8 cellular contexts compared by ENCODE assay signal in the genomic region with DNA sequence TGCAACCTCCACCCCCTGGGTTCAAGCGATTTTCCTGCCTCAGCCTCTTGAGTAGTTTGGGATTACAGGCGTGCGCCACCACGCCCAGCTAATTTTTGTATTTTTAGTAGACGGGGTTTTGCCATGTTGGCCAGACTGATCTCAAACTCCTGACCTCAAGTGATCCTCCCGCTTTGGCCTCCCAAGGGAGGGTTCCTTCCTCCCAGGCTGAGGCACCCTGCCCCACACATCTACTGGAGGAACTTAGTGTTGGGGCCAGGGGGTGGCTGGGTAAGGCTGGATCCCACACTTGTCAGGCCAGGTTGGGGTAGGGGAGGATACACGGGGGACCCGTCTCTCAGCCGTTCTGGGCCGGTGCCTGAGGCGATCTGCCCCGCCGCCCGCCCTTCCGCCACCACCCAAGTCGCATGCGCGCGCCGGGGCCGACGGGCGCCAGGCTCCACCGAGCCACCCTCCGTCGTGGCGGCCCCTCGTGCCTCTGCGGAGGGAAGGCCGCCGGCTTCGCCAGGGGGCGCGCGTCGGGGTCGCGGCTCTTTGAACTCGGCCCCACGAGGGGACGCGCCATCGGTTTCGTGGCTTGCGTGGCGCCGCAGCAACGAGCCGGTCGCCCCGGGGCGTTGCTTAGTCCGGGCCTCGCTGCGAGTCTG. TPM values are rescaled to one million over a fixed set of nuclear protein-coding genes. Genes with fewer than 3 reads are reported as not detected.
A peak's percentile ranks its signal among the peaks of the same experiment; 100 is the strongest.
DNase-seq lines count a peak whose midpoint lies in the region; ATAC-seq and TF ChIP-seq lines count a peak whose summit lies in the region.

No MANE protein-coding gene starts in this region.

- TF ChIP-seq CTCF in GM20000 (IDR thresholded peaks at IDR 0.05; ENCODE audit: extremely low read depth, missing control alignments) (peak; percentile 44), endothelial cell (IDR thresholded peaks at IDR 0.05; ENCODE audit: unreplicated experiment) (no peak)

- peak; percentile 52 to 73 for DNase-seq in NCI-H524 (lab: John Stamatoyannopoulos, UW)
- DNase-seq in NCI-H524 treated with DMSO at 0.1 percent for 48 hours (lab: John Stamatoyannopoulos, UW): no peak
- peak; percentile 87 for DNase-seq in GM20000 (ENCODE audit: low spot score)
- DNase-seq in T-helper 9 cell: peak; percentile 64
- peak; percentile 49 for DNase-seq in endothelial cell (ENCODE audit: low spot score)
- DNase-seq in aorta: peak; percentile 72 to 88

- H3K4me1 Mint-ChIP-seq in endothelial cell (ENCODE audit: unreplicated experiment): peaks cover 5% of the 10 kb centered on the region

- H3K4me3 ChIP-seq in muscle layer of duodenum (ENCODE audit: low read depth in 1 of 2, low read length in 2 of 2): peak overlapping the region; percentile 42 to 71
- peak overlapping the region; percentile 20 to 67 for H3K4me3 ChIP-seq in aorta (ENCODE audit: low read length in 2 of 2)

- ATAC-seq in HG03571 (IDR thresholded peaks at IDR 0.05; ENCODE audit: unreplicated experiment): peak; percentile 22
- peak; percentile 64 for ATAC-seq in aorta (ENCODE audit: low FRiP score)

- H3K9me3 Mint-ChIP-seq in endothelial cell (ENCODE audit: unreplicated experiment): no peaks in the 10 kb centered on the region

- intact Hi-C loops in aorta (cut with DNase I): loop anchor here in 1 of 2 donors (1.0 to 5.0 kb wide), 4 partner anchors 23 to 135 kb away; a partner anchor contains a TSS

- H3K27ac Mint-ChIP-seq in endothelial cell (ENCODE audit: unreplicated experiment): no peak overlapping the region

- H3K9me3 ChIP-seq in muscle layer of duodenum (ENCODE audit: control insufficient read depth in 1 of 2, low read length in 2 of 2): no peaks in the 10 kb centered on the region
- no peaks in the 10 kb centered on the region for H3K9me3 ChIP-seq in aorta (ENCODE audit: control insufficient read depth, low read length)

- H3K27me3 ChIP-seq in muscle layer of duodenum (ENCODE audit: low read depth, low read length) (no peaks in the 10 kb centered on the region), aorta (ENCODE audit: control insufficient read depth in 1 of 2, insufficient read depth in 2 of 2, low read length in 1 of 2) (no peaks in the 10 kb centered on the region)

- peak overlapping the region; percentile 76 for H3K4me3 Mint-ChIP-seq in endothelial cell (ENCODE audit: unreplicated experiment)

- no peaks in the 10 kb centered on the region for H3K36me3 Mint-ChIP-seq in endothelial cell (ENCODE audit: low read depth, unreplicated experiment)

- WGBS in aorta, 2 donors: 4 to 5% methylated on average over 51 to 55 of the region's 55 CpGs

- H3K4me1 ChIP-seq in muscle layer of duodenum (ENCODE audit: control insufficient read depth in 1 of 2, insufficient read depth in 2 of 2, low read length in 2 of 2) (peaks cover 8 to 9% of the 10 kb centered on the region in 2 donors), aorta (ENCODE audit: control insufficient read depth in 1 of 2, insufficient read depth in 2 of 2, low read length in 2 of 2) (no peaks in the 10 kb centered on the region)

- peaks cover 3% of the 10 kb centered on the region for H3K27me3 Mint-ChIP-seq in endothelial cell (ENCODE audit: unreplicated experiment)

- no peak overlapping the region for H3K27ac ChIP-seq in muscle layer of duodenum (ENCODE audit: low read length)
- peak overlapping the region in 1 of 2 donors; percentile 62 for H3K27ac ChIP-seq in aorta (ENCODE audit: low read depth in 1 of 2, low read length in 2 of 2)

- H3K36me3 ChIP-seq in muscle layer of duodenum (ENCODE audit: control insufficient read depth in 1 of 2, insufficient read depth in 2 of 2, low read length in 2 of 2) (no peaks in the 10 kb centered on the region), aorta (ENCODE audit: control insufficient read depth in 1 of 2, insufficient read depth in 2 of 2, low read length in 1 of 2) (no peaks in the 10 kb centered on the region)

RNA-seq across cellular contexts. Expression of a gene that starts 15.9 kb away (rescaled TPM):
- total RNA-seq in endothelial cell (ENCODE audit: unreplicated experiment): 1.3 TPM
- total RNA-seq in aorta: 1 to 10 TPM in 1 of 2 donors, under 1 TPM in 1; 0.42 to 1.6 TPM
- under 1 TPM; 0.23 to 0.75 TPM for polyA plus RNA-seq in aorta

RNA-seq across cellular contexts. Expression of a gene that starts 23.3 kb away (rescaled TPM):
- 15.5 TPM for total RNA-seq in endothelial cell (ENCODE audit: unreplicated experiment)
- 10 to 100 TPM; 21.6 to 28.2 TPM for total RNA-seq in aorta
- 10 to 100 TPM; 63.9 to 82.4 TPM for polyA plus RNA-seq in aorta

RNA-seq across cellular contexts. Expression of a gene that starts 53.8 kb away (rescaled TPM):
- total RNA-seq in endothelial cell (ENCODE audit: unreplicated experiment) (49.0 TPM), aorta (10 to 100 TPM; 73.0 to 74.0 TPM)
- 10 to 100 TPM; 22.7 to 45.3 TPM for polyA plus RNA-seq in aorta
